2 cellular contexts compared by ENCODE assay signal in genomic region chr10:81873231-81873931, GRCh38.
A peak's percentile ranks its signal among the peaks of the same experiment; 100 is the strongest.
TF ChIP-seq lines count a peak whose summit lies in the region.

No MANE protein-coding gene starts in this region.

TF ChIP-seq in GM23338, 12 proteins besides CTCF, POLR2A, EP300 and RAD21:
- TF ChIP-seq STAT1 (IDR thresholded peaks at IDR 0.05; ENCODE audit: unreplicated experiment) (no peak), POLR2AphosphoS5 (IDR thresholded peaks at IDR 0.05; ENCODE audit: low read depth) (no peak), EZH2 (IDR thresholded peaks at IDR 0.05; ENCODE audit: low read depth, unreplicated experiment) (no peak), JUNB (IDR thresholded peaks at IDR 0.05; ENCODE audit: unreplicated experiment) (no peak), ZNF114 (CRISPR knock-in tag; IDR thresholded peaks at IDR 0.05) (no peak), ZNF331 (CRISPR knock-in tag; IDR thresholded peaks at IDR 0.05; ENCODE audit: low read depth) (no peak), EZH2phosphoT487 (IDR thresholded peaks at IDR 0.05; ENCODE audit: unreplicated experiment) (no peak), NANOG (IDR thresholded peaks at IDR 0.05; ENCODE audit: borderline replicate concordance) (no peak), CREB1 (CRISPR knock-in tag; IDR thresholded peaks at IDR 0.05; ENCODE audit: low read depth) (no peak)
- TF ChIP-seq, protein P1, sequence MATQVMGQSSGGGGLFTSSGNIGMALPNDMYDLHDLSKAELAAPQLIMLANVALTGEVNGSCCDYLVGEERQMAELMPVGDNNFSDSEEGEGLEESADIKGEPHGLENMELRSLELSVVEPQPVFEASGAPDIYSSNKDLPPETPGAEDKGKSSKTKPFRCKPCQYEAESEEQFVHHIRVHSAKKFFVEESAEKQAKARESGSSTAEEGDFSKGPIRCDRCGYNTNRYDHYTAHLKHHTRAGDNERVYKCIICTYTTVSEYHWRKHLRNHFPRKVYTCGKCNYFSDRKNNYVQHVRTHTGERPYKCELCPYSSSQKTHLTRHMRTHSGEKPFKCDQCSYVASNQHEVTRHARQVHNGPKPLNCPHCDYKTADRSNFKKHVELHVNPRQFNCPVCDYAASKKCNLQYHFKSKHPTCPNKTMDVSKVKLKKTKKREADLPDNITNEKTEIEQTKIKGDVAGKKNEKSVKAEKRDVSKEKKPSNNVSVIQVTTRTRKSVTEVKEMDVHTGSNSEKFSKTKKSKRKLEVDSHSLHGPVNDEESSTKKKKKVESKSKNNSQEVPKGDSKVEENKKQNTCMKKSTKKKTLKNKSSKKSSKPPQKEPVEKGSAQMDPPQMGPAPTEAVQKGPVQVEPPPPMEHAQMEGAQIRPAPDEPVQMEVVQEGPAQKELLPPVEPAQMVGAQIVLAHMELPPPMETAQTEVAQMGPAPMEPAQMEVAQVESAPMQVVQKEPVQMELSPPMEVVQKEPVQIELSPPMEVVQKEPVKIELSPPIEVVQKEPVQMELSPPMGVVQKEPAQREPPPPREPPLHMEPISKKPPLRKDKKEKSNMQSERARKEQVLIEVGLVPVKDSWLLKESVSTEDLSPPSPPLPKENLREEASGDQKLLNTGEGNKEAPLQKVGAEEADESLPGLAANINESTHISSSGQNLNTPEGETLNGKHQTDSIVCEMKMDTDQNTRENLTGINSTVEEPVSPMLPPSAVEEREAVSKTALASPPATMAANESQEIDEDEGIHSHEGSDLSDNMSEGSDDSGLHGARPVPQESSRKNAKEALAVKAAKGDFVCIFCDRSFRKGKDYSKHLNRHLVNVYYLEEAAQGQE (IDR thresholded peaks at IDR 0.05; ENCODE audit: unreplicated experiment), result no peak
- TF ChIP-seq, protein P2, sequence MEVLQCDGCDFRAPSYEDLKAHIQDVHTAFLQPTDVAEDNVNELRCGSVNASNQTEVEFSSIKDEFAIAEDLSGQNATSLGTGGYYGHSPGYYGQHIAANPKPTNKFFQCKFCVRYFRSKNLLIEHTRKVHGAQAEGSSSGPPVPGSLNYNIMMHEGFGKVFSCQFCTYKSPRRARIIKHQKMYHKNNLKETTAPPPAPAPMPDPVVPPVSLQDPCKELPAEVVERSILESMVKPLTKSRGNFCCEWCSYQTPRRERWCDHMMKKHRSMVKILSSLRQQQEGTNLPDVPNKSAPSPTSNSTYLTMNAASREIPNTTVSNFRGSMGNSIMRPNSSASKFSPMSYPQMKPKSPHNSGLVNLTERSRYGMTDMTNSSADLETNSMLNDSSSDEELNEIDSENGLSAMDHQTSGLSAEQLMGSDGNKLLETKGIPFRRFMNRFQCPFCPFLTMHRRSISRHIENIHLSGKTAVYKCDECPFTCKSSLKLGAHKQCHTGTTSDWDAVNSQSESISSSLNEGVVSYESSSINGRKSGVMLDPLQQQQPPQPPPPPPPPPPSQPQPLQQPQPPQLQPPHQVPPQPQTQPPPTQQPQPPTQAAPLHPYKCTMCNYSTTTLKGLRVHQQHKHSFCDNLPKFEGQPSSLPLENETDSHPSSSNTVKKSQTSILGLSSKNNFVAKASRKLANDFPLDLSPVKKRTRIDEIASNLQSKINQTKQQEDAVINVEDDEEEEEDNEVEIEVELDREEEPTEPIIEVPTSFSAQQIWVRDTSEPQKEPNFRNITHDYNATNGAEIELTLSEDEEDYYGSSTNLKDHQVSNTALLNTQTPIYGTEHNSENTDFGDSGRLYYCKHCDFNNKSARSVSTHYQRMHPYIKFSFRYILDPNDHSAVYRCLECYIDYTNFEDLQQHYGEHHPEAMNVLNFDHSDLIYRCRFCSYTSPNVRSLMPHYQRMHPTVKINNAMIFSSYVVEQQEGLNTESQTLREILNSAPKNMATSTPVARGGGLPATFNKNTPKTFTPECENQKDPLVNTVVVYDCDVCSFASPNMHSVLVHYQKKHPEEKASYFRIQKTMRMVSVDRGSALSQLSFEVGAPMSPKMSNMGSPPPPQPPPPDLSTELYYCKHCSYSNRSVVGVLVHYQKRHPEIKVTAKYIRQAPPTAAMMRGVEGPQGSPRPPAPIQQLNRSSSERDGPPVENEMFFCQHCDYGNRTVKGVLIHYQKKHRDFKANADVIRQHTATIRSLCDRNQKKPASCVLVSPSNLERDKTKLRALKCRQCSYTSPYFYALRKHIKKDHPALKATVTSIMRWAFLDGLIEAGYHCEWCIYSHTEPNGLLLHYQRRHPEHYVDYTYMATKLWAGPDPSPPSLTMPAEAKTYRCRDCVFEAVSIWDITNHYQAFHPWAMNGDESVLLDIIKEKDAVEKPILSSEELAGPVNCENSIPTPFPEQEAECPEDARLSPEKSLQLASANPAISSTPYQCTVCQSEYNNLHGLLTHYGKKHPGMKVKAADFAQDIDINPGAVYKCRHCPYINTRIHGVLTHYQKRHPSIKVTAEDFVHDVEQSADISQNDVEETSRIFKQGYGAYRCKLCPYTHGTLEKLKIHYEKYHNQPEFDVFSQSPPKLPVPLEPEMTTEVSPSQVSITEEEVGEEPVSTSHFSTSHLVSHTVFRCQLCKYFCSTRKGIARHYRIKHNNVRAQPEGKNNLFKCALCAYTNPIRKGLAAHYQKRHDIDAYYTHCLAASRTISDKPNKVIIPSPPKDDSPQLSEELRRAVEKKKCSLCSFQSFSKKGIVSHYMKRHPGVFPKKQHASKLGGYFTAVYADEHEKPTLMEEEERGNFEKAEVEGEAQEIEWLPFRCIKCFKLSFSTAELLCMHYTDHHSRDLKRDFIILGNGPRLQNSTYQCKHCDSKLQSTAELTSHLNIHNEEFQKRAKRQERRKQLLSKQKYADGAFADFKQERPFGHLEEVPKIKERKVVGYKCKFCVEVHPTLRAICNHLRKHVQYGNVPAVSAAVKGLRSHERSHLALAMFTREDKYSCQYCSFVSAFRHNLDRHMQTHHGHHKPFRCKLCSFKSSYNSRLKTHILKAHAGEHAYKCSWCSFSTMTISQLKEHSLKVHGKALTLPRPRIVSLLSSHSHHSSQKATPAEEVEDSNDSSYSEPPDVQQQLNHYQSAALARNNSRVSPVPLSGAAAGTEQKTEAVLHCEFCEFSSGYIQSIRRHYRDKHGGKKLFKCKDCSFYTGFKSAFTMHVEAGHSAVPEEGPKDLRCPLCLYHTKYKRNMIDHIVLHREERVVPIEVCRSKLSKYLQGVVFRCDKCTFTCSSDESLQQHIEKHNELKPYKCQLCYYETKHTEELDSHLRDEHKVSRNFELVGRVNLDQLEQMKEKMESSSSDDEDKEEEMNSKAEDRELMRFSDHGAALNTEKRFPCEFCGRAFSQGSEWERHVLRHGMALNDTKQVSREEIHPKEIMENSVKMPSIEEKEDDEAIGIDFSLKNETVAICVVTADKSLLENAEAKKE (CRISPR knock-in tag; IDR thresholded peaks at IDR 0.05), result no peak
- TF ChIP-seq, protein P3, sequence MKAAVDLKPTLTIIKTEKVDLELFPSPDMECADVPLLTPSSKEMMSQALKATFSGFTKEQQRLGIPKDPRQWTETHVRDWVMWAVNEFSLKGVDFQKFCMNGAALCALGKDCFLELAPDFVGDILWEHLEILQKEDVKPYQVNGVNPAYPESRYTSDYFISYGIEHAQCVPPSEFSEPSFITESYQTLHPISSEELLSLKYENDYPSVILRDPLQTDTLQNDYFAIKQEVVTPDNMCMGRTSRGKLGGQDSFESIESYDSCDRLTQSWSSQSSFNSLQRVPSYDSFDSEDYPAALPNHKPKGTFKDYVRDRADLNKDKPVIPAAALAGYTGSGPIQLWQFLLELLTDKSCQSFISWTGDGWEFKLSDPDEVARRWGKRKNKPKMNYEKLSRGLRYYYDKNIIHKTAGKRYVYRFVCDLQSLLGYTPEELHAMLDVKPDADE (IDR thresholded peaks at IDR 0.05), result no peak

TF ChIP-seq in H1, 55 proteins besides CTCF, POLR2A, EP300 and RAD21:
- peak; percentile 19; the same call in 1 of the 2 replicates for TF ChIP-seq MAFK (IDR thresholded peaks at IDR 0.05; ENCODE audit: low read depth, low read length)
- TF ChIP-seq, protein P4, sequence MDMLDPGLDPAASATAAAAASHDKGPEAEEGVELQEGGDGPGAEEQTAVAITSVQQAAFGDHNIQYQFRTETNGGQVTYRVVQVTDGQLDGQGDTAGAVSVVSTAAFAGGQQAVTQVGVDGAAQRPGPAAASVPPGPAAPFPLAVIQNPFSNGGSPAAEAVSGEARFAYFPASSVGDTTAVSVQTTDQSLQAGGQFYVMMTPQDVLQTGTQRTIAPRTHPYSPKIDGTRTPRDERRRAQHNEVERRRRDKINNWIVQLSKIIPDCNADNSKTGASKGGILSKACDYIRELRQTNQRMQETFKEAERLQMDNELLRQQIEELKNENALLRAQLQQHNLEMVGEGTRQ (IDR thresholded peaks at IDR 0.05; ENCODE audit: low read length), result no peak
